In genomic region chr4:70892086-70892769, GRCh38 we compare ENCODE assay signal across 15 cellular contexts. TPM values are rescaled to one million over a fixed set of nuclear protein-coding genes. Genes with fewer than 3 reads are reported as not detected.
DNase-seq lines count a peak whose midpoint lies in the region; ATAC-seq and TF ChIP-seq lines count a peak whose summit lies in the region.
"Had no signal": no experiment of that assay in that cellular context is flagged by ENCODE, and none has a peak within 500 bp of the region (broad histone marks: within the 10 kb centered on the region; RNA-seq: fewer than 3 reads in every experiment).

No MANE protein-coding gene starts in this region.

- H3K36me3 Mint-ChIP-seq in glutamatergic neuron (ENCODE audit: unreplicated experiment) = no peaks in the 10 kb centered on the region
- H3K36me3 Mint-ChIP-seq in activated CD4-positive, alpha-beta T cell treated with anti-CD3 and anti-CD28 coated beads for 36 hours (ENCODE audit: low read depth) = no peaks in the 10 kb centered on the region
- no peaks in the 10 kb centered on the region for H3K36me3 Mint-ChIP-seq in activated naive CD8-positive, alpha-beta T cell treated with anti-CD3 and anti-CD28 coated beads for 36 hours
- H3K36me3 Mint-ChIP-seq: activated naive CD4-positive, alpha-beta T cell treated with anti-CD3 and anti-CD28 coated beads, Interleukin-2, amount 50 U/mL, for 72 hours; stimulated activated memory B cell treated with anti-CD40 and anti-IgM and Interleukin-4, amounts not matched to agents 10 μg/mL and 1 μg/mL and 100 μg/mL, for 72 hours had no signal

- H3K4me3 ChIP-seq in trophoblast cell (ENCODE audit: low read depth, low read length) = no peak overlapping the region
- H3K4me3 ChIP-seq: cardiac muscle cell had no signal

- POLR2A ChIA-PET in activated CD4-positive, alpha-beta T cell treated with anti-CD3 and anti-CD28 coated beads for 36 hours (lab: Charles Lee) = no interaction called here

- peaks cover 6% of the 10 kb centered on the region for H3K4me1 Mint-ChIP-seq in glutamatergic neuron (ENCODE audit: low read depth, unreplicated experiment)
- H3K4me1 Mint-ChIP-seq in activated CD4-positive, alpha-beta T cell treated with anti-CD3 and anti-CD28 coated beads for 36 hours = no peaks in the 10 kb centered on the region
- H3K4me1 Mint-ChIP-seq in activated naive CD8-positive, alpha-beta T cell treated with anti-CD3 and anti-CD28 coated beads for 36 hours = no peaks in the 10 kb centered on the region
- H3K4me1 Mint-ChIP-seq: stimulated activated memory B cell treated with anti-CD40 and anti-IgM and Interleukin-4, amounts not matched to agents 10 μg/mL and 1 μg/mL and 100 μg/mL, for 72 hours had no signal

- H3K23ac ChIP-seq in trophoblast cell (ENCODE audit: low read length) = no peak overlapping the region

- H3K18ac ChIP-seq in trophoblast cell (ENCODE audit: low read length) = no peak overlapping the region

- no peak overlapping the region for H3K27ac ChIP-seq in trophoblast cell (ENCODE audit: low read depth, low read length)
- H3K27ac ChIP-seq: cardiac muscle cell had no signal

- no peak overlapping the region for H3K14ac ChIP-seq in trophoblast cell (ENCODE audit: low read length)

- no peak overlapping the region for H3K4me3 Mint-ChIP-seq in glutamatergic neuron (ENCODE audit: unreplicated experiment)
- no peak overlapping the region for H3K4me3 Mint-ChIP-seq in activated CD4-positive, alpha-beta T cell treated with anti-CD3 and anti-CD28 coated beads for 36 hours
- no peak overlapping the region for H3K4me3 Mint-ChIP-seq in activated naive CD8-positive, alpha-beta T cell treated with anti-CD3 and anti-CD28 coated beads for 36 hours
- H3K4me3 Mint-ChIP-seq: stimulated activated memory B cell treated with anti-CD40 and anti-IgM and Interleukin-4, amounts not matched to agents 10 μg/mL and 1 μg/mL and 100 μg/mL, for 72 hours had no signal

- no peak overlapping the region for H4K91ac ChIP-seq in trophoblast cell (ENCODE audit: low read depth, low read length)

- WGBS in trophoblast cell (ENCODE audit: extremely low coverage, insufficient coverage, insufficient read length) = no CpG with 5 or more reads among the region's 11 CpGs

- H3K79me1 ChIP-seq in trophoblast cell (ENCODE audit: low read length) = no peaks in the 10 kb centered on the region

- no peak overlapping the region for H2BK12ac ChIP-seq in trophoblast cell (ENCODE audit: low read length)

- H3K9me3 Mint-ChIP-seq in glutamatergic neuron (ENCODE audit: unreplicated experiment) = no peaks in the 10 kb centered on the region
- no peaks in the 10 kb centered on the region for H3K9me3 Mint-ChIP-seq in activated CD4-positive, alpha-beta T cell treated with anti-CD3 and anti-CD28 coated beads for 36 hours (ENCODE audit: low read depth)
- no peaks in the 10 kb centered on the region for H3K9me3 Mint-ChIP-seq in activated naive CD8-positive, alpha-beta T cell treated with anti-CD3 and anti-CD28 coated beads for 36 hours
- H3K9me3 Mint-ChIP-seq: activated naive CD4-positive, alpha-beta T cell treated with anti-CD3 and anti-CD28 coated beads, Interleukin-2, amount 50 U/mL, for 72 hours; stimulated activated memory B cell treated with anti-CD40 and anti-IgM and Interleukin-4, amounts not matched to agents 10 μg/mL and 1 μg/mL and 100 μg/mL, for 72 hours had no signal

- CTCF ChIA-PET in activated CD4-positive, alpha-beta T cell treated with anti-CD3 and anti-CD28 coated beads for 36 hours (lab: Charles Lee) = interaction anchor here (0.7 kb wide), 1 partner anchor 1593 kb away, joined by 3 read pairs; no protein-coding TSS in a partner anchor

- H2BK5ac ChIP-seq in trophoblast cell (ENCODE audit: low read depth, low read length, poor library complexity) = no peak overlapping the region

- no peaks in the 10 kb centered on the region for H3K79me2 ChIP-seq in trophoblast cell (ENCODE audit: control insufficient read depth, insufficient read depth, low read length, poor library complexity)

- H3K36me3 ChIP-seq in trophoblast cell (ENCODE audit: control insufficient read depth in 1 of 2, insufficient read depth in 2 of 2, low read length in 2 of 2) = no peaks in the 10 kb centered on the region
- H3K36me3 ChIP-seq: cardiac muscle cell had no signal

- no peak for TF ChIP-seq CTCF in glutamatergic neuron (IDR thresholded peaks at IDR 0.05; ENCODE audit: partially characterized antibody, unreplicated experiment)

- peak; percentile 95 for DNase-seq in COLO829 (ENCODE audit: low spot score)
- DNase-seq in SIG-M5 treated with dmso at 0.1 percent for 504 hours (lab: John Stamatoyannopoulos, UW; ENCODE audit: unreplicated experiment) = peak; percentile 84
- peak; percentile 14 for DNase-seq in glutamatergic neuron
- peak; percentile 24 to 36 for DNase-seq in trophoblast cell
- no peak for DNase-seq in activated CD4-positive, alpha-beta T cell treated with anti-CD3 and anti-CD28 coated beads for 36 hours
- no peak for DNase-seq in NCI-H1417 (lab: John Stamatoyannopoulos, UW)
- DNase-seq in activated naive CD8-positive, alpha-beta T cell treated with anti-CD3 and anti-CD28 coated beads for 36 hours = no peak
- DNase-seq: activated CD4-positive, alpha-beta T cell treated with anti-CD3 and anti-CD28 coated beads for 1 hour; Calu3; GDM1; NCI-H1105 had no signal

- no peak overlapping the region for H4K8ac ChIP-seq in trophoblast cell (ENCODE audit: low read depth, low read length)

- no peak overlapping the region for H2AFZ ChIP-seq in trophoblast cell (ENCODE audit: insufficient read depth, low read length, poor library complexity)

- H2BK120ac ChIP-seq in trophoblast cell (ENCODE audit: insufficient read depth, low read length, poor library complexity) = no peak overlapping the region

- no peak overlapping the region for H3K27ac Mint-ChIP-seq in glutamatergic neuron (ENCODE audit: unreplicated experiment)
- no peak overlapping the region for H3K27ac Mint-ChIP-seq in activated CD4-positive, alpha-beta T cell treated with anti-CD3 and anti-CD28 coated beads for 36 hours
- no peak overlapping the region for H3K27ac Mint-ChIP-seq in activated naive CD8-positive, alpha-beta T cell treated with anti-CD3 and anti-CD28 coated beads for 36 hours
- H3K27ac Mint-ChIP-seq: activated naive CD4-positive, alpha-beta T cell treated with anti-CD3 and anti-CD28 coated beads, Interleukin-2, amount 50 U/mL, for 72 hours; stimulated activated memory B cell treated with anti-CD40 and anti-IgM and Interleukin-4, amounts not matched to agents 10 μg/mL and 1 μg/mL and 100 μg/mL, for 72 hours had no signal

- H4K12ac ChIP-seq in trophoblast cell (ENCODE audit: low read depth, low read length) = no peak overlapping the region

- no peak overlapping the region for H2AK5ac ChIP-seq in trophoblast cell (ENCODE audit: low read length)

- H3K9ac ChIP-seq in trophoblast cell (ENCODE audit: low read length) = no peak overlapping the region

- H3K4me1 ChIP-seq in trophoblast cell (ENCODE audit: control insufficient read depth in 1 of 2, insufficient read depth in 2 of 2, low read length in 2 of 2) = no peaks in the 10 kb centered on the region

- no peaks in the 10 kb centered on the region for H3K27me3 Mint-ChIP-seq in glutamatergic neuron (ENCODE audit: unreplicated experiment)
- H3K27me3 Mint-ChIP-seq in activated CD4-positive, alpha-beta T cell treated with anti-CD3 and anti-CD28 coated beads for 36 hours = no peaks in the 10 kb centered on the region
- H3K27me3 Mint-ChIP-seq in activated naive CD8-positive, alpha-beta T cell treated with anti-CD3 and anti-CD28 coated beads for 36 hours = no peaks in the 10 kb centered on the region
- H3K27me3 Mint-ChIP-seq: stimulated activated memory B cell treated with anti-CD40 and anti-IgM and Interleukin-4, amounts not matched to agents 10 μg/mL and 1 μg/mL and 100 μg/mL, for 72 hours had no signal

- no peak overlapping the region for H3K4me2 ChIP-seq in trophoblast cell (ENCODE audit: low read length)

- intact Hi-C loops in activated CD4-positive, alpha-beta T cell treated with anti-CD3 and anti-CD28 coated beads for 36 hours (cut with DNase I, micrococcal nuclease) = no loop called here

- no peak overlapping the region for H3K4ac ChIP-seq in trophoblast cell (ENCODE audit: low read depth, low read length)

- no peaks in the 10 kb centered on the region for H3K27me3 ChIP-seq in trophoblast cell (ENCODE audit: insufficient read depth, low read length)
- H3K27me3 ChIP-seq: cardiac muscle cell had no signal

- no peak for ATAC-seq in activated CD4-positive, alpha-beta T cell treated with anti-CD3 and anti-CD28 coated beads for 36 hours
- ATAC-seq in HG03095 (IDR thresholded peaks at IDR 0.05; ENCODE audit: unreplicated experiment) = no peak
- ATAC-seq: activated naive CD4-positive, alpha-beta T cell treated with anti-CD3 and anti-CD28 coated beads, Interleukin-2, amount 50 U/mL, for 72 hours; stimulated activated memory B cell treated with anti-CD40 and anti-IgM and Interleukin-4, amounts not matched to agents 10 μg/mL and 1 μg/mL and 100 μg/mL, for 72 hours had no signal

- H3K9me3 ChIP-seq in trophoblast cell (ENCODE audit: insufficient read depth, low read depth, low read length) = no peaks in the 10 kb centered on the region

RNA-seq across cellular contexts. Expression of gene MOB1B, which starts 9.9 kb away (rescaled TPM):
- total RNA-seq in glutamatergic neuron (ENCODE audit: unreplicated experiment) = 24.6 TPM
- 12.1 and 12.2 TPM in 2 replicates for polyA plus RNA-seq in trophoblast cell (2013)
- total RNA-seq in activated CD4-positive, alpha-beta T cell treated with anti-CD3 and anti-CD28 coated beads for 36 hours = 10 to 100 TPM; 18.5 to 21.9 TPM
- 10 to 100 TPM; 19.0 to 19.7 TPM for total RNA-seq in activated naive CD8-positive, alpha-beta T cell treated with anti-CD3 and anti-CD28 coated beads for 36 hours

RNA-seq across cellular contexts. Expression of gene GRSF1, which starts 52.5 kb away (rescaled TPM):
- 61.1 TPM for total RNA-seq in glutamatergic neuron (ENCODE audit: unreplicated experiment)
- polyA plus RNA-seq in trophoblast cell (2013) = 44.5 and 46.4 TPM in 2 replicates
- total RNA-seq in activated CD4-positive, alpha-beta T cell treated with anti-CD3 and anti-CD28 coated beads for 36 hours = 100 to 1,000 TPM in 1 of 2 experiments, 10 to 100 TPM in 1; 96.8 to 115 TPM
- 100 to 1,000 TPM; 118 to 122 TPM for total RNA-seq in activated naive CD8-positive, alpha-beta T cell treated with anti-CD3 and anti-CD28 coated beads for 36 hours

Comparison
In these comparisons a context has a peak if more than half of its experiments do, and no peak if none do; other contexts are left out.
1. DNase-seq: peak in COLO829 (single experiment), SIG-M5 treated with dmso at 0.1 percent for 504 hours (single experiment), glutamatergic neuron (single experiment) and trophoblast cell (2 of 2); none in activated CD4-positive, alpha-beta T cell treated with anti-CD3 and anti-CD28 coated beads for 36 hours (single experiment), NCI-H1417 (0 of 3) and activated naive CD8-positive, alpha-beta T cell treated with anti-CD3 and anti-CD28 coated beads for 36 hours (single experiment).